Comparison of ENCODE assay signal across 16 cellular contexts in the genomic region with DNA sequence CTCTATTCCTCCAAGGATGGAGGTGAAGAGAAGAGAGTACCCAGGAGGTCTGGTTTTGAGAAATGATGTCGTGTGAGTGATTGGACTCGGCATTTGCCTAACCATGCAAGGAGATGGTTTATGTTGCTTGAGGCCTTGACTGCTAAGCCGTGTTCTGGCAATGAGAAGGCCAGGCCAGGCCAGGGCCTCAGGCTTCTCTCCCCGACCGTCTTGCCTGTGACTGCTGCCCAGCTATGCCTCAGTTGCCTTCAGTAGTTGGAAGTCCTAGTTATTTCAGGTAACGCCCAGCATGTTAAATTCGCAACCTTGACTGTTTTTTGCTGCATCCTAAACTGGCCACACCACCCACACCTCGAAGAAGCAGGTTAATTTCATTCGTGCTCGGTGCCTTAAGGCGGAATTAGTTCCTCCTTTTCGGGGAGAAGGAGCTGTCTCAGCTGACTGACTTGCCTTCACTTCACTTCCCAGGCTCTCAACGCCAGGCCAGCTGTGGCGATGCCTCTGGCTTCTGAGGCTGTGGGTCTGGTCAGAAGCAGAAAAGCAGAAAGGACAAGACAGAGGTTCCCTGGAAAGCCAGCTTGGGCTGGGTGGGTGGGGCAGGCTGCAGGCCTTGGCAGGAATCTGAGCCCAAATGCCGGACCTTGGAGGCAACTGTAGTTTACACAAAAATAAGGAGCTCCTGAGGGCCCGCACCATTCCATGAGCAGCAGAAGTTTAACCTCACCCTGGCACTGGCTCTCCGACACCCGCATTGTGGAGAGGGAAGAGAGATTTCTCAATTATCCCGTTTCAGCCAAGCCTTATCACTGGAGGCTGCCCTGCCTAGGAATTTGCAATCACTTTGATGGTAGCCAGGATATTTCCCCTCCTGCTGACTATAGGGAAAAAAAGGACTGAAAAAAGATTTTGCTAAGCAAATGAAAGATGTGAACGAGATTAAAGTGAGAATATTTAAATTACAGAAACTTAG.
DNase-seq lines count a peak whose midpoint lies in the region; ATAC-seq and TF ChIP-seq lines count a peak whose summit lies in the region.
"Had no signal": no experiment of that assay in that cellular context is flagged by ENCODE, and none has a peak within 500 bp of the region (broad histone marks: within the 10 kb centered on the region; RNA-seq: fewer than 3 reads in every experiment).

No MANE protein-coding gene starts in this region.

- POLR2A ChIA-PET in activated CD4-positive, alpha-beta memory T cell treated with anti-CD3 and anti-CD28 coated beads for 36 hours (lab: Charles Lee) = interaction anchor here (1.3 kb wide), 1 partner anchor 161 kb away, joined by 3 read pairs; a partner anchor contains a TSS
- POLR2A ChIA-PET in activated CD4-positive, alpha-beta memory T cell treated with anti-CD3 and anti-CD28 coated beads, Interleukin-2, amount 10 ng/mL, durations not matched to agents 7 days and 5 days (lab: Charles Lee) = no interaction called here

- no peaks in the 10 kb centered on the region for H3K9me3 Mint-ChIP-seq in activated CD4-positive, alpha-beta memory T cell treated with anti-CD3 and anti-CD28 coated beads for 36 hours
- no peaks in the 10 kb centered on the region for H3K9me3 Mint-ChIP-seq in activated CD4-positive, alpha-beta memory T cell treated with anti-CD3 and anti-CD28 coated beads, Interleukin-2, amount 10 ng/mL, durations not matched to agents 7 days and 5 days
- H3K9me3 Mint-ChIP-seq: H9 had no signal

- CTCF ChIA-PET in activated CD4-positive, alpha-beta memory T cell treated with anti-CD3 and anti-CD28 coated beads for 36 hours (lab: Charles Lee) = no interaction called here
- CTCF ChIA-PET in activated CD4-positive, alpha-beta memory T cell treated with anti-CD3 and anti-CD28 coated beads, Interleukin-2, amount 10 ng/mL, durations not matched to agents 7 days and 5 days (lab: Charles Lee) = no interaction called here

- no peak overlapping the region for H3K27ac ChIP-seq in adrenal gland
- peak overlapping the region; percentile 19 for H3K27ac ChIP-seq in smooth muscle cell (ENCODE audit: low read depth)
- H3K27ac ChIP-seq: Peyer's patch, testis had no signal

- H3K9me3 ChIP-seq in adrenal gland (replicated peaks in 1 of 3) (no peaks in the 10 kb centered on the region), smooth muscle cell (replicated peaks; ENCODE audit: low read depth) (no peaks in the 10 kb centered on the region)
- H3K9me3 ChIP-seq: Peyer's patch, testis had no signal

- H3K4me3 ChIP-seq in adrenal gland = no peak overlapping the region
- no peak overlapping the region for H3K4me3 ChIP-seq in smooth muscle cell
- H3K4me3 ChIP-seq: Peyer's patch, testis had no signal

- no peak for DNase-seq in activated CD4-positive, alpha-beta memory T cell treated with anti-CD3 and anti-CD28 coated beads for 36 hours
- no peak for DNase-seq in activated CD4-positive, alpha-beta memory T cell treated with anti-CD3 and anti-CD28 coated beads, Interleukin-2, amount 10 ng/mL, durations not matched to agents 7 days and 5 days
- peak in 4 of 7 donors; percentile 23 to 54 (median 38) for DNase-seq in adrenal gland
- DNase-seq in left lobe of liver (ENCODE audit: low spot score) = no peak
- DNase-seq in smooth muscle cell (lab: John Stamatoyannopoulos, UW; ENCODE audit: unreplicated experiment) = no peak
- no peak for DNase-seq in NCI-H2029 treated with DMSO at 0.1 percent for 48 hours (lab: John Stamatoyannopoulos, UW)
- DNase-seq: 8988T, amygdala, C1 segment of cervical spinal cord, H9, left colon, NCI-H1092 treated with DMSO at 0.1 percent for 48 hours, testis had no signal

- H3K36me3 ChIP-seq in adrenal gland (replicated peaks in 1 of 2) = no peaks in the 10 kb centered on the region
- no peaks in the 10 kb centered on the region for H3K36me3 ChIP-seq in smooth muscle cell (ENCODE audit: low read depth)
- H3K36me3 ChIP-seq: Peyer's patch had no signal

- no peak overlapping the region for H3K4me2 ChIP-seq in smooth muscle cell

- intact Hi-C loops in activated CD4-positive, alpha-beta memory T cell treated with anti-CD3 and anti-CD28 coated beads for 36 hours (cut with micrococcal nuclease) = no loop called here
- intact Hi-C loops in adrenal gland (cut with DNase I) = no loop called here

- H3K27me3 Mint-ChIP-seq in activated CD4-positive, alpha-beta memory T cell treated with anti-CD3 and anti-CD28 coated beads for 36 hours = no peaks in the 10 kb centered on the region
- no peaks in the 10 kb centered on the region for H3K27me3 Mint-ChIP-seq in activated CD4-positive, alpha-beta memory T cell treated with anti-CD3 and anti-CD28 coated beads, Interleukin-2, amount 10 ng/mL, durations not matched to agents 7 days and 5 days

- no peaks in the 10 kb centered on the region for H3F3A ChIP-seq in smooth muscle cell (ENCODE audit: low read depth)

- H2AFZ ChIP-seq in smooth muscle cell (ENCODE audit: low read depth) = peak overlapping the region; percentile 73

- no peaks in the 10 kb centered on the region for H3K36me3 Mint-ChIP-seq in activated CD4-positive, alpha-beta memory T cell treated with anti-CD3 and anti-CD28 coated beads for 36 hours
- H3K36me3 Mint-ChIP-seq in activated CD4-positive, alpha-beta memory T cell treated with anti-CD3 and anti-CD28 coated beads, Interleukin-2, amount 10 ng/mL, durations not matched to agents 7 days and 5 days (ENCODE audit: low read depth) = no peaks in the 10 kb centered on the region

- ATAC-seq in left lobe of liver (peak; percentile 71), HG02798 (IDR thresholded peaks at IDR 0.05; ENCODE audit: poor library complexity, unreplicated experiment) (no peak), GM18861 (IDR thresholded peaks at IDR 0.05; ENCODE audit: unreplicated experiment) (no peak)
- ATAC-seq: left colon had no signal

- H3K4me1 ChIP-seq in adrenal gland (replicated peaks in 1 of 2) = no peaks in the 10 kb centered on the region
- peaks cover 11% of the 10 kb centered on the region for H3K4me1 ChIP-seq in smooth muscle cell (ENCODE audit: low read depth)
- H3K4me1 ChIP-seq: Peyer's patch, testis had no signal

- no peaks in the 10 kb centered on the region for H4K20me1 ChIP-seq in smooth muscle cell (ENCODE audit: low read depth)

- no peaks in the 10 kb centered on the region for H3K79me2 ChIP-seq in smooth muscle cell (ENCODE audit: low read depth)

- H3K27me3 ChIP-seq in adrenal gland (no peaks in the 10 kb centered on the region), smooth muscle cell (ENCODE audit: low read depth) (no peaks in the 10 kb centered on the region)
- H3K27me3 ChIP-seq: Peyer's patch, testis had no signal

- peaks cover 22% of the 10 kb centered on the region for H3K4me1 Mint-ChIP-seq in activated CD4-positive, alpha-beta memory T cell treated with anti-CD3 and anti-CD28 coated beads for 36 hours (ENCODE audit: low read depth)
- peaks cover 4% of the 10 kb centered on the region for H3K4me1 Mint-ChIP-seq in activated CD4-positive, alpha-beta memory T cell treated with anti-CD3 and anti-CD28 coated beads, Interleukin-2, amount 10 ng/mL, durations not matched to agents 7 days and 5 days

- 68 to 77% (median 73%) methylated on average over 20 of the region's 20 CpGs for WGBS in adrenal gland, 4 donors
- WGBS in smooth muscle cell (ENCODE audit: low lambda C conversion rate) = 71% methylated on average over 19 of the region's 20 CpGs

- peak overlapping the region; percentile 35 for H3K27ac Mint-ChIP-seq in activated CD4-positive, alpha-beta memory T cell treated with anti-CD3 and anti-CD28 coated beads for 36 hours
- no peak overlapping the region for H3K27ac Mint-ChIP-seq in activated CD4-positive, alpha-beta memory T cell treated with anti-CD3 and anti-CD28 coated beads, Interleukin-2, amount 10 ng/mL, durations not matched to agents 7 days and 5 days

- H3K4me3 Mint-ChIP-seq in activated CD4-positive, alpha-beta memory T cell treated with anti-CD3 and anti-CD28 coated beads for 36 hours = no peak overlapping the region
- H3K4me3 Mint-ChIP-seq in activated CD4-positive, alpha-beta memory T cell treated with anti-CD3 and anti-CD28 coated beads, Interleukin-2, amount 10 ng/mL, durations not matched to agents 7 days and 5 days = no peak overlapping the region
- H3K4me3 Mint-ChIP-seq: H9 had no signal

- no peak for TF ChIP-seq POLR2A in adrenal gland (IDR thresholded peaks at IDR 0.05)

- no peak for TF ChIP-seq CTCF in adrenal gland (IDR thresholded peaks at IDR 0.05)
- no peak for TF ChIP-seq CTCF in smooth muscle cell (IDR thresholded peaks at IDR 0.05; ENCODE audit: borderline replicate concordance, insufficient read depth, poor library complexity, severe bottlenecking)

- H3K9ac ChIP-seq in smooth muscle cell (ENCODE audit: low read depth) = no peak overlapping the region

Comparison
In these comparisons a context has a peak if more than half of its experiments do, and no peak if none do; other contexts are left out.
1. DNase-seq: peak in adrenal gland (4 of 7); none in activated CD4-positive, alpha-beta memory T cell treated with anti-CD3 and anti-CD28 coated beads for 36 hours (single experiment), activated CD4-positive, alpha-beta memory T cell treated with anti-CD3 and anti-CD28 coated beads, Interleukin-2, amount 10 ng/mL, durations not matched to agents 7 days and 5 days (single experiment), left lobe of liver (single experiment), smooth muscle cell (single experiment) and NCI-H2029 treated with DMSO at 0.1 percent for 48 hours (single experiment).